In the genomic region with DNA sequence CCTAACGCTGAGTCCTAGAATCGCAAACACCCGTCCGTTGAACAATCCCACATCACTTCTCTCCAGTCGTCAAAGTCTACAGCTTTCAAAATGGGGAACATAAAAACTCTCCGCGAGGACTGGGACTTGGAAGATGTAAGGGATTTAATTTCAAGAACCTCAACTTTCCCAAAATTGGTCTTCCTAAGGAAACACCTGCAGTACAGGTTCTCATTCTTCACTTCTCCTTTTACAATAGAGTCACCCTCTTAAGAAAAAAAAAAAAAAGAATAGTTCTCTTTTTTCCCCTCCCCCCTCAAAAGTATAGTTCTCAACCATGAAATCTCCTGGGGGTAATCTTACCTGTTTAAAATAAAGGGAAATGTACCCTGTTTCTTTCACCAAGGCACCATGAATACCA, we compare ENCODE assay signal across 2 cellular contexts.
TF ChIP-seq lines count a peak whose summit lies in the region.

No MANE protein-coding gene starts in this region.

TF ChIP-seq in SK-N-SH, 30 proteins besides CTCF, POLR2A, EP300 and RAD21 (continued from another document):
- TF ChIP-seq, protein P1, sequence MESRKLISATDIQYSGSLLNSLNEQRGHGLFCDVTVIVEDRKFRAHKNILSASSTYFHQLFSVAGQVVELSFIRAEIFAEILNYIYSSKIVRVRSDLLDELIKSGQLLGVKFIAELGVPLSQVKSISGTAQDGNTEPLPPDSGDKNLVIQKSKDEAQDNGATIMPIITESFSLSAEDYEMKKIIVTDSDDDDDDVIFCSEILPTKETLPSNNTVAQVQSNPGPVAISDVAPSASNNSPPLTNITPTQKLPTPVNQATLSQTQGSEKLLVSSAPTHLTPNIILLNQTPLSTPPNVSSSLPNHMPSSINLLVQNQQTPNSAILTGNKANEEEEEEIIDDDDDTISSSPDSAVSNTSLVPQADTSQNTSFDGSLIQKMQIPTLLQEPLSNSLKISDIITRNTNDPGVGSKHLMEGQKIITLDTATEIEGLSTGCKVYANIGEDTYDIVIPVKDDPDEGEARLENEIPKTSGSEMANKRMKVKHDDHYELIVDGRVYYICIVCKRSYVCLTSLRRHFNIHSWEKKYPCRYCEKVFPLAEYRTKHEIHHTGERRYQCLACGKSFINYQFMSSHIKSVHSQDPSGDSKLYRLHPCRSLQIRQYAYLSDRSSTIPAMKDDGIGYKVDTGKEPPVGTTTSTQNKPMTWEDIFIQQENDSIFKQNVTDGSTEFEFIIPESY (IDR thresholded peaks at IDR 0.05; ENCODE audit: borderline replicate concordance, low read depth): no peak
- no peak for TF ChIP-seq POLR2AphosphoS5 (IDR thresholded peaks at IDR 0.05; ENCODE audit: low read depth, low read length)
- TF ChIP-seq GABPA (IDR thresholded peaks at IDR 0.05; ENCODE audit: low read depth): no peak
- no peak for TF ChIP-seq FOXJ3 (CRISPR knock-in tag; IDR thresholded peaks at IDR 0.05)
- TF ChIP-seq, protein P2, sequence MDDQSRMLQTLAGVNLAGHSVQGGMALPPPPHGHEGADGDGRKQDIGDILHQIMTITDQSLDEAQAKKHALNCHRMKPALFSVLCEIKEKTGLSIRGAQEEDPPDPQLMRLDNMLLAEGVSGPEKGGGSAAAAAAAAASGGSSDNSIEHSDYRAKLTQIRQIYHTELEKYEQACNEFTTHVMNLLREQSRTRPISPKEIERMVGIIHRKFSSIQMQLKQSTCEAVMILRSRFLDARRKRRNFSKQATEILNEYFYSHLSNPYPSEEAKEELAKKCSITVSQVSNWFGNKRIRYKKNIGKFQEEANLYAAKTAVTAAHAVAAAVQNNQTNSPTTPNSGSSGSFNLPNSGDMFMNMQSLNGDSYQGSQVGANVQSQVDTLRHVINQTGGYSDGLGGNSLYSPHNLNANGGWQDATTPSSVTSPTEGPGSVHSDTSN (IDR thresholded peaks at IDR 0.05): no peak

TF ChIP-seq in SK-N-SH treated with all-trans-retinoic acid at 6 μM for 48 hours, 23 proteins besides CTCF, POLR2A, EP300 and RAD21 (continued from another document):
- TF ChIP-seq POU6F1 (CRISPR knock-in tag; IDR thresholded peaks at IDR 0.05; ENCODE audit: borderline replicate concordance, low read depth): no peak
- no peak for TF ChIP-seq GLIS3 (CRISPR knock-in tag; IDR thresholded peaks at IDR 0.05)
- TF ChIP-seq ISL1 (CRISPR knock-in tag; IDR thresholded peaks at IDR 0.05): no peak
- no peak for TF ChIP-seq TOX (CRISPR knock-in tag; IDR thresholded peaks at IDR 0.05; ENCODE audit: borderline replicate concordance)
- TF ChIP-seq CSDC2 (CRISPR knock-in tag; IDR thresholded peaks at IDR 0.05): no peak
- no peak for TF ChIP-seq ZFP30 (CRISPR knock-in tag; IDR thresholded peaks at IDR 0.05)
- TF ChIP-seq, protein P3, sequence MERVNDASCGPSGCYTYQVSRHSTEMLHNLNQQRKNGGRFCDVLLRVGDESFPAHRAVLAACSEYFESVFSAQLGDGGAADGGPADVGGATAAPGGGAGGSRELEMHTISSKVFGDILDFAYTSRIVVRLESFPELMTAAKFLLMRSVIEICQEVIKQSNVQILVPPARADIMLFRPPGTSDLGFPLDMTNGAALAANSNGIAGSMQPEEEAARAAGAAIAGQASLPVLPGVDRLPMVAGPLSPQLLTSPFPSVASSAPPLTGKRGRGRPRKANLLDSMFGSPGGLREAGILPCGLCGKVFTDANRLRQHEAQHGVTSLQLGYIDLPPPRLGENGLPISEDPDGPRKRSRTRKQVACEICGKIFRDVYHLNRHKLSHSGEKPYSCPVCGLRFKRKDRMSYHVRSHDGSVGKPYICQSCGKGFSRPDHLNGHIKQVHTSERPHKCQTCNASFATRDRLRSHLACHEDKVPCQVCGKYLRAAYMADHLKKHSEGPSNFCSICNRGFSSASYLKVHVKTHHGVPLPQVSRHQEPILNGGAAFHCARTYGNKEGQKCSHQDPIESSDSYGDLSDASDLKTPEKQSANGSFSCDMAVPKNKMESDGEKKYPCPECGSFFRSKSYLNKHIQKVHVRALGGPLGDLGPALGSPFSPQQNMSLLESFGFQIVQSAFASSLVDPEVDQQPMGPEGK (CRISPR knock-in tag; IDR thresholded peaks at IDR 0.05; ENCODE audit: borderline replicate concordance): no peak
TF ChIP-seq in SK-N-SH treated with all-trans-retinoic acid at 6 μM for 48 hours: peak in this region for 0.
